11 cellular contexts compared by ENCODE assay signal in the genomic region with DNA sequence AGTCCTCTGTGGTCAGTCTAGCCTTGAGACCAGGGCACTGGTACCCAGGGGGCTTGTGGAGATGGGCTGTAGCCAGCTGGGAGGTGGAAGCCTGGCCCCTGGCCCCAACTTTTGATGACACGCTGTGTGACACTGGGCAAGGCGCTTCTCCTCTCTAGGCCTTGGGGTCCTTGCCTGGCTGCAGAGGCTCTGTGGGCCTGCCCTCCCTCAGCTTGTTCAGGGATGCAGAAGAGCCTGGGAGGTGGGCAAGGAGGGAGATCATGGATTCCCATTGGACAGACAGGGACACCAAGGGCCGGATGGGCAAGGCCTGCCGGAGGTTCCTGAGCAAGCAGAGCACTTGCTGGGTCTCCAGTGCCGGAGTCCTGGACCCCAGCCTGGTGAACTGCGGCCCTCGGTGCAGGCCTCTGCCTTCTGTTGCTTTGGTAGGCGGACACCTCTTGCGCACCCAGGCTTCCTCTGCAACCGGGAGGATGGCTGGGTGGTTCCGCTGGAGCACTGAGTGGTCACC. TPM values are rescaled to one million over a fixed set of nuclear protein-coding genes. Genes with fewer than 3 reads are reported as not detected.
DNase-seq lines count a peak whose midpoint lies in the region; ATAC-seq and TF ChIP-seq lines count a peak whose summit lies in the region.
"Had no signal": no experiment of that assay in that cellular context is flagged by ENCODE, and none has a peak within 500 bp of the region (broad histone marks: within the 10 kb centered on the region; RNA-seq: fewer than 3 reads in every experiment).

No MANE protein-coding gene starts in this region.

- H3K27ac Mint-ChIP-seq in activated naive CD4-positive, alpha-beta T cell treated with anti-CD3 and anti-CD28 coated beads, Interleukin-2, amount 10 ng/mL, durations not matched to agents 7 days and 5 days, result peak overlapping the region; percentile 99
- H3K27ac Mint-ChIP-seq in brain, result peak overlapping the region in 2 of 5 experiments; percentile 100
- no peak overlapping the region for H3K27ac Mint-ChIP-seq in activated T-cell treated with anti-CD3 and anti-CD28 coated beads, Interleukin-2, amount 50 U/mL, for 24 hours

- DNase-seq in activated naive CD4-positive, alpha-beta T cell treated with anti-CD3 and anti-CD28 coated beads, Interleukin-2, amount 10 ng/mL, durations not matched to agents 7 days and 5 days, result no peak
- DNase-seq in activated naive CD4-positive, alpha-beta T cell treated with anti-CD3 and anti-CD28 coated beads, Interleukin-2, amount 50 U/mL, for 16 hours, result no peak
- DNase-seq in mucosa of descending colon, result peak in 2 of 3 donors; percentile 55 to 63
- no peak for DNase-seq in activated naive CD4-positive, alpha-beta T cell treated with Interleukin-2 at 50 U/mL for 16 hours
- no peak for DNase-seq in activated T-cell treated with anti-CD3 and anti-CD28 coated beads, Interleukin-2, amount 50 U/mL, for 24 hours

- H3K4me1 Mint-ChIP-seq in activated naive CD4-positive, alpha-beta T cell treated with anti-CD3 and anti-CD28 coated beads, Interleukin-2, amount 10 ng/mL, durations not matched to agents 7 days and 5 days, result peaks cover 24% of the 10 kb centered on the region
- H3K4me1 Mint-ChIP-seq in brain, result peaks cover 37% of the 10 kb centered on the region
- H3K4me1 Mint-ChIP-seq in activated T-cell treated with anti-CD3 and anti-CD28 coated beads, Interleukin-2, amount 50 U/mL, for 24 hours (ENCODE audit: low read depth), result peaks cover 18% of the 10 kb centered on the region

- no peaks in the 10 kb centered on the region for H3K9me3 ChIP-seq in mucosa of descending colon
- H3K9me3 ChIP-seq: pancreas had no signal

- H3K9me3 Mint-ChIP-seq in activated naive CD4-positive, alpha-beta T cell treated with anti-CD3 and anti-CD28 coated beads, Interleukin-2, amount 10 ng/mL, durations not matched to agents 7 days and 5 days, result no peaks in the 10 kb centered on the region
- no peaks in the 10 kb centered on the region for H3K9me3 Mint-ChIP-seq in brain
- no peaks in the 10 kb centered on the region for H3K9me3 Mint-ChIP-seq in activated T-cell treated with anti-CD3 and anti-CD28 coated beads, Interleukin-2, amount 50 U/mL, for 24 hours

- H3K4me1 ChIP-seq in mucosa of descending colon (ENCODE audit: low read depth), result peaks cover 9% of the 10 kb centered on the region

- H3K36me3 ChIP-seq in mucosa of descending colon (ENCODE audit: low read depth), result no peaks in the 10 kb centered on the region
- H3K36me3 ChIP-seq: pancreas had no signal

- ATAC-seq in mucosa of descending colon (no peak), HG03108 (IDR thresholded peaks at IDR 0.05; ENCODE audit: unreplicated experiment) (no peak)

- intact Hi-C loops in mucosa of descending colon (cut with DNase I, micrococcal nuclease), result no loop called here

- peak overlapping the region; percentile 99 for H3K27ac ChIP-seq in temporal lobe (ENCODE audit: low read depth, low read length)

- TF ChIP-seq CTCF in brain (conservative IDR thresholded peaks at IDR 0.05) (no peak), mucosa of descending colon (IDR thresholded peaks at IDR 0.05) (no peak)

- no peak overlapping the region for H3K4me3 ChIP-seq in mucosa of descending colon

- H3K36me3 Mint-ChIP-seq in activated naive CD4-positive, alpha-beta T cell treated with anti-CD3 and anti-CD28 coated beads, Interleukin-2, amount 10 ng/mL, durations not matched to agents 7 days and 5 days, result peaks cover 6% of the 10 kb centered on the region
- H3K36me3 Mint-ChIP-seq in brain, result peaks cover 15% of the 10 kb centered on the region
- peaks cover 2% of the 10 kb centered on the region for H3K36me3 Mint-ChIP-seq in activated T-cell treated with anti-CD3 and anti-CD28 coated beads, Interleukin-2, amount 50 U/mL, for 24 hours (ENCODE audit: low read depth)

- CTCF ChIA-PET in activated naive CD4-positive, alpha-beta T cell treated with anti-CD3 and anti-CD28 coated beads, Interleukin-2, amount 10 ng/mL, durations not matched to agents 7 days and 5 days (lab: Charles Lee), result interaction anchor here (2.0 kb wide), 1 partner anchor 61 kb away, joined by 4 read pairs; no protein-coding TSS in a partner anchor

- no peak overlapping the region for H3K4me3 Mint-ChIP-seq in activated naive CD4-positive, alpha-beta T cell treated with anti-CD3 and anti-CD28 coated beads, Interleukin-2, amount 10 ng/mL, durations not matched to agents 7 days and 5 days
- peak overlapping the region in 4 of 5 experiments; percentile 97 to 99 (median 98) for H3K4me3 Mint-ChIP-seq in brain
- no peak overlapping the region for H3K4me3 Mint-ChIP-seq in activated T-cell treated with anti-CD3 and anti-CD28 coated beads, Interleukin-2, amount 50 U/mL, for 24 hours

- H3K27me3 Mint-ChIP-seq in activated naive CD4-positive, alpha-beta T cell treated with anti-CD3 and anti-CD28 coated beads, Interleukin-2, amount 10 ng/mL, durations not matched to agents 7 days and 5 days, result peaks cover 9% of the 10 kb centered on the region
- H3K27me3 Mint-ChIP-seq in brain, result peaks cover 3% of the 10 kb centered on the region
- H3K27me3 Mint-ChIP-seq in activated T-cell treated with anti-CD3 and anti-CD28 coated beads, Interleukin-2, amount 50 U/mL, for 24 hours, result no peaks in the 10 kb centered on the region

RNA-seq across cellular contexts. Expression of a gene that starts 1.3 kb away (rescaled TPM):
- polyA plus RNA-seq in brain (ENCODE audit: insufficient read depth, low read depth, low replicate concordance), result 58.2 TPM
- total RNA-seq in mucosa of descending colon, result 10 to 100 TPM; 23.0 to 39.7 (median 23.2) TPM
- total RNA-seq in temporal lobe, result 26.6 TPM

RNA-seq across cellular contexts. Expression of a gene that starts 6.2 kb away (rescaled TPM):
- 20.4 TPM for polyA plus RNA-seq in brain (ENCODE audit: insufficient read depth, low read depth, low replicate concordance)
- total RNA-seq in mucosa of descending colon (10 to 100 TPM; 35.4 to 39.8 (median 36.6) TPM), temporal lobe (5.7 TPM)

RNA-seq across cellular contexts. Expression of a gene that starts 12.5 kb away (rescaled TPM):
- polyA plus RNA-seq in brain (ENCODE audit: insufficient read depth, low read depth, low replicate concordance), result not detected
- total RNA-seq in mucosa of descending colon, result not detected
- total RNA-seq in temporal lobe, result not detected
- total RNA-seq: Daoy had no signal
- polyA plus RNA-seq: AG04450 had no signal

RNA-seq across cellular contexts. Expression of a gene that starts 44.8 kb away (rescaled TPM):
- polyA plus RNA-seq in brain (ENCODE audit: insufficient read depth, low read depth, low replicate concordance), result 43.9 TPM
- total RNA-seq in mucosa of descending colon, result 10 to 100 TPM; 58.3 to 85.9 (median 81.5) TPM
- total RNA-seq in temporal lobe, result 17.7 TPM

RNA-seq across cellular contexts. Expression of a gene that starts 48.7 kb away (rescaled TPM):
- not detected for polyA plus RNA-seq in brain (ENCODE audit: insufficient read depth, low read depth, low replicate concordance)
- total RNA-seq in mucosa of descending colon, result not detected
- total RNA-seq in temporal lobe, result not detected
- total RNA-seq: Daoy had no signal
- polyA plus RNA-seq: AG04450 had no signal

Comparison
In these comparisons a context has a peak if more than half of its experiments do, and no peak if none do; other contexts are left out.
1. DNase-seq: peak in mucosa of descending colon (2 of 3); none in activated naive CD4-positive, alpha-beta T cell treated with anti-CD3 and anti-CD28 coated beads, Interleukin-2, amount 10 ng/mL, durations not matched to agents 7 days and 5 days (single experiment), activated naive CD4-positive, alpha-beta T cell treated with anti-CD3 and anti-CD28 coated beads, Interleukin-2, amount 50 U/mL, for 16 hours (single experiment), activated naive CD4-positive, alpha-beta T cell treated with Interleukin-2 at 50 U/mL for 16 hours (single experiment) and activated T-cell treated with anti-CD3 and anti-CD28 coated beads, Interleukin-2, amount 50 U/mL, for 24 hours (single experiment).
2. H3K4me3 Mint-ChIP-seq: peak in brain (4 of 5); none in activated naive CD4-positive, alpha-beta T cell treated with anti-CD3 and anti-CD28 coated beads, Interleukin-2, amount 10 ng/mL, durations not matched to agents 7 days and 5 days (single experiment) and activated T-cell treated with anti-CD3 and anti-CD28 coated beads, Interleukin-2, amount 50 U/mL, for 24 hours (single experiment).